8 cellular contexts compared by ENCODE assay signal in the genomic region with DNA sequence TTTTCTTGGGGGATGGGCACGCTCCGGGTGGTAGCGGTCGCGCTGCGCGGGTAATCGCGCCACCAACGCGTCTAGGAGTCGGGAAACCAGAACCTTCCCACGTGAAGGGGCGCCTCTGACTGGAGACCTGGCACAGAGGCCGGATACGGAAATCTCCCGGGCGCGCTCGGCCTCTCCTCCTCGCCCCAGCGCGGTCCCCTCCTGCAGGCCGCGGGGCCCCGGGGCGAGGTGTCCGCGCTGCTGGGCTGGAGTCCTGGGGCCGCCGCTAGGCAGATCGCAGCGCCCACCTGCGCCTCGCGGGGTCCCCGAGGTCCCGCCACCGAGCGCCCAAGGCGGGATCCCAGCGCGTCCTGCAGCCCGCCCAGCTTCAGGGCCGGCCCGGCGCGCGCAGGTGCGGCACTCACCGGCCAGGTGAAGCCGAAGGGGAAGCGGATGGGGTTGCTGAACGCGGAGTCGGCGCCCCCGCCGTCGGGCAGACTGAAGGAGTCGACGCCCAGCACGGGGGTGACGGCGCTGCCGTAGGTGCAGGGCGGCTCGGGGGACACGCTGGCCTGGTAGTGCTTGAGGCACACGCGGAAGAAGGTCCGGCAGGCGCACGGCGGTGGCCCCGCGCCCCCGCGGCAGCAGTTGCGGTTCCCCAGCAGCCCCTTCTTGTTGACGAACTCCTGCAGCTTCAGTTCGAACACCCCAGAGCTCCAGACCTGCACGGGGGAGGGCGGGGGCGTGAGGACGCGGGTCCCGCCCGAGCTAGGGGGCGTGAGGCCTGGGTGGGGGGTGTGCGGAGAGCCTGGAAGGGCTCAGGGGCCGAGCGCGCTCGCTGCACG. TPM values are rescaled to one million over a fixed set of nuclear protein-coding genes. Genes with fewer than 3 reads are reported as not detected.
DNase-seq lines count a peak whose midpoint lies in the region; ATAC-seq and TF ChIP-seq lines count a peak whose summit lies in the region.

No MANE protein-coding gene starts in this region.

- no peaks in the 10 kb centered on the region for H3K9me3 ChIP-seq in HEK293 (ENCODE audit: control insufficient read depth, insufficient read depth, low read depth, low read length)
- no peaks in the 10 kb centered on the region for H3K9me3 ChIP-seq in iPS-15b (ENCODE audit: control insufficient read depth, insufficient read depth, low read length)
- no peaks in the 10 kb centered on the region for H3K9me3 ChIP-seq in spleen

- H3K4me1 ChIP-seq in HEK293 (ENCODE audit: control insufficient read depth, insufficient read depth, low read length) = peaks cover 5% of the 10 kb centered on the region
- peaks cover 16% of the 10 kb centered on the region for H3K4me1 ChIP-seq in iPS-15b (ENCODE audit: control insufficient read depth, insufficient read depth, low read length)
- peaks cover 26 to 93% (median 66%) of the 10 kb centered on the region in 6 donors for H3K4me1 ChIP-seq in spleen

- DNase-seq in activated CD8-positive, alpha-beta memory T cell treated with anti-CD3 and anti-CD28 coated beads, Interleukin-2, amount 50 U/mL, for 4 hours = peak; percentile 33
- DNase-seq in spleen = peak; percentile 84
- DNase-seq in MV-4-11 (lab: John Stamatoyannopoulos, UW) = no peak
- no peak for DNase-seq in NCI-H1694 (lab: John Stamatoyannopoulos, UW)
- DNase-seq in HuH-7.5 (ENCODE audit: low spot score) = no peak

- ATAC-seq in GM21390 (IDR thresholded peaks at IDR 0.05; ENCODE audit: unreplicated experiment) = no peak

- TF ChIP-seq POLR2A in spleen (IDR thresholded peaks at IDR 0.05) = no peak

- intact Hi-C loops in spleen (cut with DNase I; ENCODE audit: low total_unique reads) = no loop called here

- H3K27me3 ChIP-seq in iPS-15b (ENCODE audit: control insufficient read depth, insufficient read depth, low read length) = peaks cover 71% of the 10 kb centered on the region
- H3K27me3 ChIP-seq in spleen (replicated peaks in 1 of 7) = peaks cover 0 to 97% (median 49%) of the 10 kb centered on the region in 7 donors

- H3K27ac ChIP-seq in HEK293 (ENCODE audit: extremely low read depth, low read depth, low read length) (peak overlapping the region; percentile 70; the same call in 1 of the 2 replicates), spleen (peak overlapping the region; percentile 35 to 84 (median 79))

- POLR2A ChIA-PET in HEK293 (lab: Yijun Ruan, JAX) = interaction anchor here (0.9 to 2.8 kb wide), 3 partner anchors 9 to 499 kb away, joined by 3 to 20 read pairs (median 11); no protein-coding TSS in a partner anchor

- no peak for TF ChIP-seq CTCF in HEK293 (tag by site-specific recombination; IDR thresholded peaks at IDR 0.05)
- TF ChIP-seq CTCF in spleen (IDR thresholded peaks at IDR 0.05 in 8 of 11, conservative IDR thresholded peaks at IDR 0.05 in 3 of 11) = peak in 1 of 11 experiments; percentile 5

- H3K4me3 ChIP-seq in HEK293 (ENCODE audit: low read depth, low read length) (peak overlapping the region; percentile 57), iPS-15b (ENCODE audit: low read depth, low read length) (peak overlapping the region; percentile 56), spleen (peak overlapping the region; percentile 75 to 95 (median 83))

- H3K9ac ChIP-seq in iPS-15b (ENCODE audit: low read depth, low read length) = no peak overlapping the region

- WGBS in spleen, 5 donors = 0 to 1% (median 1%) methylated on average over 51 to 96 of the region's 96 CpGs

- H3K36me3 ChIP-seq in HEK293 (ENCODE audit: control insufficient read depth in 2 of 2, insufficient read depth in 1 of 2, low read length in 2 of 2) (peaks cover 0 to 46% of the 10 kb centered on the region in 2 experiments; a peak in 2 of 3 replicates), iPS-15b (ENCODE audit: control insufficient read depth, insufficient read depth, low read length) (peaks cover 6% of the 10 kb centered on the region), spleen (peaks cover 0 to 45% (median 11%) of the 10 kb centered on the region in 6 donors)

- CTCF ChIA-PET in HEK293 (lab: Yijun Ruan, JAX) = interaction anchor here (0.6 kb wide), 1 partner anchor 342 kb away, joined by 3 read pairs; no protein-coding TSS in a partner anchor

TF ChIP-seq in HEK293, 187 proteins besides CTCF, POLR2A, EP300 and RAD21:
- TF ChIP-seq, protein P1, sequence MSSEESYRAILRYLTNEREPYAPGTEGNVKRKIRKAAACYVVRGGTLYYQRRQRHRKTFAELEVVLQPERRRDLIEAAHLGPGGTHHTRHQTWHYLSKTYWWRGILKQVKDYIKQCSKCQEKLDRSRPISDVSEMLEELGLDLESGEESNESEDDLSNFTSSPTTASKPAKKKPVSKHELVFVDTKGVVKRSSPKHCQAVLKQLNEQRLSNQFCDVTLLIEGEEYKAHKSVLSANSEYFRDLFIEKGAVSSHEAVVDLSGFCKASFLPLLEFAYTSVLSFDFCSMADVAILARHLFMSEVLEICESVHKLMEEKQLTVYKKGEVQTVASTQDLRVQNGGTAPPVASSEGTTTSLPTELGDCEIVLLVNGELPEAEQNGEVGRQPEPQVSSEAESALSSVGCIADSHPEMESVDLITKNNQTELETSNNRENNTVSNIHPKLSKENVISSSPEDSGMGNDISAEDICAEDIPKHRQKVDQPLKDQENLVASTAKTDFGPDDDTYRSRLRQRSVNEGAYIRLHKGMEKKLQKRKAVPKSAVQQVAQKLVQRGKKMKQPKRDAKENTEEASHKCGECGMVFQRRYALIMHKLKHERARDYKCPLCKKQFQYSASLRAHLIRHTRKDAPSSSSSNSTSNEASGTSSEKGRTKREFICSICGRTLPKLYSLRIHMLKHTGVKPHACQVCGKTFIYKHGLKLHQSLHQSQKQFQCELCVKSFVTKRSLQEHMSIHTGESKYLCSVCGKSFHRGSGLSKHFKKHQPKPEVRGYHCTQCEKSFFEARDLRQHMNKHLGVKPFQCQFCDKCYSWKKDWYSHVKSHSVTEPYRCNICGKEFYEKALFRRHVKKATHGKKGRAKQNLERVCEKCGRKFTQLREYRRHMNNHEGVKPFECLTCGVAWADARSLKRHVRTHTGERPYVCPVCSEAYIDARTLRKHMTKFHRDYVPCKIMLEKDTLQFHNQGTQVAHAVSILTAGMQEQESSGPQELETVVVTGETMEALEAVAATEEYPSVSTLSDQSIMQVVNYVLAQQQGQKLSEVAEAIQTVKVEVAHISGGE (tag by site-specific recombination; conservative IDR thresholded peaks at IDR 0.05; ENCODE audit: low read depth) = no peak
- TF ChIP-seq SP2 (tag by site-specific recombination; IDR thresholded peaks at IDR 0.05) (0 out of 2 replicates have a peak, but pooled peaks have one; percentile 14), KLF9 (tag by site-specific recombination; IDR thresholded peaks at IDR 0.05; ENCODE audit: low read depth) (peak; percentile 58; the same call in 1 of the 2 replicates), ZFHX2 (tag by site-specific recombination; conservative IDR thresholded peaks at IDR 0.05) (peak; percentile 20; the same call in 1 of the 2 replicates), KLF1 (tag by site-specific recombination; IDR thresholded peaks at IDR 0.05) (peak; percentile 55), ZNF560 (tag by site-specific recombination; IDR thresholded peaks at IDR 0.05; ENCODE audit: borderline replicate concordance) (no peak), EGR2 (tag by site-specific recombination; IDR thresholded peaks at IDR 0.05; ENCODE audit: low read depth) (peak; percentile 32; the same call in 1 of the 2 replicates)
TF ChIP-seq in HEK293: peak in this region for 5.

RNA-seq across cellular contexts. Expression of a gene that starts 1.6 kb away (rescaled TPM):
- total RNA-seq in spleen = 100 to 1,000 TPM in 2 of 7 donors, 10 to 100 TPM in 5; 34.7 to 119 (median 79.8) TPM
- polyA plus RNA-seq in spleen = 10 to 100 TPM; 12.6 to 30.3 (median 15.0) TPM

RNA-seq across cellular contexts. Expression of a gene that starts 17.2 kb away (rescaled TPM):
- total RNA-seq in spleen = 10 to 100 TPM; 24.8 to 41.2 (median 27.4) TPM
- 1 to 10 TPM; 7.6 to 8.7 (median 8.5) TPM for polyA plus RNA-seq in spleen

Comparison
In these comparisons a context has a peak if more than half of its experiments do, and no peak if none do; other contexts are left out.
1. DNase-seq: peak in activated CD8-positive, alpha-beta memory T cell treated with anti-CD3 and anti-CD28 coated beads, Interleukin-2, amount 50 U/mL, for 4 hours (single experiment) and spleen (single experiment); none in MV-4-11 (single experiment), NCI-H1694 (single experiment) and HuH-7.5 (single experiment).
2. Peak in every context shown above with its lines, with median percentiles within 50 percentile points of each other: H3K4me3 ChIP-seq.